8 cellular contexts compared by ENCODE assay signal in the genomic region with DNA sequence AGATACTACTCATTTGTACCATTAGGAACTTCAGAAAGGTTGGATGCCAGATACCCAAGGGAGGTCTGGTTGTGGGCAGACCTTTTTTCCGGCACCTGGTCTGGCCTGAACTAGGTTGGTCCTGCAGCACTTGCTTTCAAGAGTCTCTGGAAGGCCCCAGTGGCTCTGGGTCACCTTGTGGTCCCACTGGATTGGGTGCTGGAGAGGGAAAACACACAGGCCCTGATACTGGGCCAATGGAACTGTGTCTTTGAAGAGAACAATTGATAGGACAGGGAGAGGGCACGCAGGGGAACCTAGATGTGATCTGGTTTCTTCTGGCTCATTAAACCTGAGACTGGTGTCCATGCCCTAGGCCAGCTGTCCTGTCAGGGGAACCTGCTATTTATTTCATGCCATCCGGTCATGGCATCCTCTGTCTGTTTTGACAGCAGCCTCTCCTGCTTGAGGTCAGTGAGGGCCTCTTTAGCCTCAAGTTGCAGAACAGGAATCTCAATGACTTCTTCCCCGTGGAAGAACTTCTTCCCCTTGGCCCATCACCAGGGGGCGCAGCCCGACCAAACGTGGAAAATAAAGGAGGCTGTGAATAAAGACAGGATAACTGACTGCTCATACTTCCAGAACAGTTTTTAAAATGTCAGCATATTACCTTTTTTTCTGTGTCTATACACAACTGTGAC. TPM values are rescaled to one million over a fixed set of nuclear protein-coding genes. Genes with fewer than 3 reads are reported as not detected.
A peak's percentile ranks its signal among the peaks of the same experiment; 100 is the strongest.
DNase-seq lines count a peak whose midpoint lies in the region; ATAC-seq, FAIRE-seq and TF ChIP-seq lines count a peak whose summit lies in the region.

No MANE protein-coding gene starts in this region.

- no peak overlapping the region for H3K4ac ChIP-seq in trophoblast cell (ENCODE audit: low read depth, low read length)

- H2AFZ ChIP-seq in trophoblast cell (ENCODE audit: insufficient read depth, low read length, poor library complexity): no peak overlapping the region

- H3K36me3 ChIP-seq in RWPE2 (ENCODE audit: low read depth): peaks cover 35% of the 10 kb centered on the region
- peaks cover 14 to 43% of the 10 kb centered on the region in 2 experiments for H3K36me3 ChIP-seq in trophoblast cell (ENCODE audit: control insufficient read depth in 1 of 2, insufficient read depth in 2 of 2, low read length in 2 of 2)
- H3K36me3 ChIP-seq in vagina: peaks cover 0 to 55% of the 10 kb centered on the region in 2 donors

- DNase-seq in DMS 273 treated with DMSO at 0.1 percent for 48 hours (lab: John Stamatoyannopoulos, UW) (peak; percentile 18), Kasumi-1 (lab: John Stamatoyannopoulos, UW) (peak; percentile 61 to 63), RWPE2 (ENCODE audit: low spot score) (no peak), frontal cortex (ENCODE audit: low spot score in 2 of 2) (peak; percentile 25 to 70), trophoblast cell (peak; percentile 72 to 92), vagina (ENCODE audit: extremely low spot score in 2 of 2) (no peak)
- DNase-seq in activated effector memory CD4-positive, alpha-beta T cell treated with Interleukin-2 at 50 U/mL for 16 hours: peak; percentile 23

- H3K27ac ChIP-seq in RWPE2 (ENCODE audit: poor library complexity, severe bottlenecking) (no peak overlapping the region), trophoblast cell (ENCODE audit: low read depth, low read length) (no peak overlapping the region), vagina (no peak overlapping the region)

- no peak overlapping the region for H2BK12ac ChIP-seq in trophoblast cell (ENCODE audit: low read length)

- ATAC-seq in RWPE2 (ENCODE audit: low read depth): peak; percentile 72
- no peak for ATAC-seq in HG02981 (IDR thresholded peaks at IDR 0.05; ENCODE audit: unreplicated experiment)

- no peak overlapping the region for H2BK120ac ChIP-seq in trophoblast cell (ENCODE audit: insufficient read depth, low read length, poor library complexity)

- no peaks in the 10 kb centered on the region for H3K79me1 ChIP-seq in trophoblast cell (ENCODE audit: low read length)

- H4K12ac ChIP-seq in trophoblast cell (ENCODE audit: low read depth, low read length): no peak overlapping the region

- no peaks in the 10 kb centered on the region for H3K9me3 ChIP-seq in RWPE2 (ENCODE audit: severe bottlenecking)
- H3K9me3 ChIP-seq in trophoblast cell (ENCODE audit: insufficient read depth, low read depth, low read length): no peaks in the 10 kb centered on the region
- H3K9me3 ChIP-seq in vagina: no peaks in the 10 kb centered on the region

- H3K9ac ChIP-seq in trophoblast cell (ENCODE audit: low read length): no peak overlapping the region

- no peak overlapping the region for H4K91ac ChIP-seq in trophoblast cell (ENCODE audit: low read depth, low read length)

- no peaks in the 10 kb centered on the region for H3K4me1 ChIP-seq in RWPE2 (ENCODE audit: insufficient read depth, poor library complexity, severe bottlenecking)
- no peaks in the 10 kb centered on the region for H3K4me1 ChIP-seq in trophoblast cell (ENCODE audit: control insufficient read depth in 1 of 2, insufficient read depth in 2 of 2, low read length in 2 of 2)
- H3K4me1 ChIP-seq in vagina: no peaks in the 10 kb centered on the region

- no peak for TF ChIP-seq POLR2A in vagina (IDR thresholded peaks at IDR 0.05)

- no peak overlapping the region for H2BK5ac ChIP-seq in trophoblast cell (ENCODE audit: low read depth, low read length, poor library complexity)

- H3K14ac ChIP-seq in trophoblast cell (ENCODE audit: low read length): no peak overlapping the region

- H2AK5ac ChIP-seq in trophoblast cell (ENCODE audit: low read length): no peak overlapping the region

- intact Hi-C loops in vagina (cut with DNase I): loop anchor here (5.0 kb wide), 1 partner anchor 92 kb away; no protein-coding TSS in a partner anchor

- H4K8ac ChIP-seq in trophoblast cell (ENCODE audit: low read depth, low read length): no peak overlapping the region

- H3K23ac ChIP-seq in trophoblast cell (ENCODE audit: low read length): no peak overlapping the region

- H3K79me2 ChIP-seq in trophoblast cell (ENCODE audit: control insufficient read depth, insufficient read depth, low read length, poor library complexity): no peaks in the 10 kb centered on the region

- H3K18ac ChIP-seq in trophoblast cell (ENCODE audit: low read length): no peak overlapping the region

- no peak overlapping the region for H3K4me2 ChIP-seq in trophoblast cell (ENCODE audit: low read length)

- no peak for FAIRE-seq in frontal cortex (lab: Jason Lieb, UNC)

- no CpG with 5 or more reads among the region's 7 CpGs for WGBS in trophoblast cell (ENCODE audit: extremely low coverage, insufficient coverage, insufficient read length)

- TF ChIP-seq CTCF in RWPE2 (IDR thresholded peaks at IDR 0.05; ENCODE audit: poor library complexity, severe bottlenecking): peak; percentile 87
- peak; percentile 49 to 68 (median 66) for TF ChIP-seq CTCF in vagina (IDR thresholded peaks at IDR 0.05)

- H3K27me3 ChIP-seq in RWPE2 (ENCODE audit: insufficient read depth, poor library complexity, severe bottlenecking) (no peaks in the 10 kb centered on the region), trophoblast cell (ENCODE audit: insufficient read depth, low read length) (no peaks in the 10 kb centered on the region), vagina (no peaks in the 10 kb centered on the region)

- H3K4me3 ChIP-seq in RWPE2 (ENCODE audit: severe bottlenecking) (no peak overlapping the region), trophoblast cell (ENCODE audit: low read depth, low read length) (no peak overlapping the region), vagina (no peak overlapping the region)

RNA-seq across cellular contexts. Expression of a gene that starts 25.0 kb away (rescaled TPM):
- total RNA-seq in frontal cortex (4.5 TPM), vagina (35.6 TPM)
- 14.4 and 15.2 TPM in 2 replicates for polyA plus RNA-seq in trophoblast cell (2013)

Comparison
In these comparisons a context has a peak if more than half of its experiments do, and no peak if none do; other contexts are left out.
1. DNase-seq: peak in DMS 273 treated with DMSO at 0.1 percent for 48 hours (single experiment), Kasumi-1 (2 of 2), activated effector memory CD4-positive, alpha-beta T cell treated with Interleukin-2 at 50 U/mL for 16 hours (single experiment), frontal cortex (2 of 2) and trophoblast cell (2 of 2); none in RWPE2 (single experiment) and vagina (0 of 2).